23 cellular contexts compared by ENCODE assay signal in genomic region chr3:30702038-30702437, GRCh38.
"Had no signal": no experiment of that assay in that cellular context is flagged by ENCODE, and none has a peak within 500 bp of the region (broad histone marks: within the 10 kb centered on the region; RNA-seq: fewer than 3 reads in every experiment).

No MANE protein-coding gene starts in this region.

- H3K27me3 ChIP-seq: gastrocnemius medialis, ovary, spleen, tibial nerve, upper lobe of left lung, vagina had no signal

- ATAC-seq: esophagus mucosa; gastrocnemius medialis; left ventricle myocardium superior; lower lobe of right lung; psoas muscle; right cardiac atrium; stimulated activated naive B cell treated with anti-CD40 and anti-IgM and Interleukin-4, amounts not matched to agents 10 μg/mL and 1 μg/mL and 100 μg/mL, for 72 hours had no signal

- H3K27me3 Mint-ChIP-seq: stimulated activated naive B cell treated with anti-CD40 and anti-IgM and Interleukin-4, amounts not matched to agents 10 μg/mL and 1 μg/mL and 100 μg/mL, for 72 hours; stimulated activated naive CD8-positive, alpha-beta T cell treated with anti-CD3 and anti-CD28 coated beads, Interleukin-15, Interleukin-2, amounts not matched to agents 100 ng/mL and 50 ng/mL, for 24 hours had no signal

- H3K4me1 Mint-ChIP-seq: nephron progenitor cell had no signal

- H3K4me3 Mint-ChIP-seq: endodermal cell; nephron progenitor cell; stimulated activated naive B cell treated with anti-CD40 and anti-IgM and Interleukin-4, amounts not matched to agents 10 μg/mL and 1 μg/mL and 100 μg/mL, for 72 hours; stimulated activated naive CD8-positive, alpha-beta T cell treated with anti-CD3 and anti-CD28 coated beads, Interleukin-15, Interleukin-2, amounts not matched to agents 100 ng/mL and 50 ng/mL, for 24 hours had no signal

- H3K36me3 ChIP-seq: gastrocnemius medialis, ovary, thoracic aorta, vagina had no signal

- H3K27ac ChIP-seq: epithelial cell of prostate, gastrocnemius medialis, lower lobe of right lung, ovary, psoas muscle, skin epidermis, spleen, thoracic aorta, tibial nerve, upper lobe of left lung, vagina had no signal

- H3K4me3 ChIP-seq: gastrocnemius medialis, lower lobe of right lung, ovary, psoas muscle, skin epidermis, spleen, thoracic aorta, tibial nerve, upper lobe of left lung, vagina had no signal

- H3K4me1 ChIP-seq: upper lobe of left lung, vagina had no signal

- DNase-seq: effector CD8-positive, alpha-beta T cell; endodermal cell; foreskin fibroblast; gastrocnemius medialis; head of caudate nucleus; left ventricle myocardium superior; lower lobe of right lung; nephron progenitor cell; nucleus accumbens; ovary; posterior cingulate gyrus; psoas muscle; right cardiac atrium; spleen; stimulated activated naive B cell treated with anti-CD40 and anti-IgM and Interleukin-4, amounts not matched to agents 10 μg/mL and 1 μg/mL and 100 μg/mL, for 72 hours; upper lobe of left lung had no signal

- H3K9me3 ChIP-seq: gastrocnemius medialis, thoracic aorta, vagina had no signal

- H3K27ac Mint-ChIP-seq: endodermal cell; nephron progenitor cell; stimulated activated naive CD8-positive, alpha-beta T cell treated with anti-CD3 and anti-CD28 coated beads, Interleukin-15, Interleukin-2, amounts not matched to agents 100 ng/mL and 50 ng/mL, for 24 hours had no signal
